In the genomic region with DNA sequence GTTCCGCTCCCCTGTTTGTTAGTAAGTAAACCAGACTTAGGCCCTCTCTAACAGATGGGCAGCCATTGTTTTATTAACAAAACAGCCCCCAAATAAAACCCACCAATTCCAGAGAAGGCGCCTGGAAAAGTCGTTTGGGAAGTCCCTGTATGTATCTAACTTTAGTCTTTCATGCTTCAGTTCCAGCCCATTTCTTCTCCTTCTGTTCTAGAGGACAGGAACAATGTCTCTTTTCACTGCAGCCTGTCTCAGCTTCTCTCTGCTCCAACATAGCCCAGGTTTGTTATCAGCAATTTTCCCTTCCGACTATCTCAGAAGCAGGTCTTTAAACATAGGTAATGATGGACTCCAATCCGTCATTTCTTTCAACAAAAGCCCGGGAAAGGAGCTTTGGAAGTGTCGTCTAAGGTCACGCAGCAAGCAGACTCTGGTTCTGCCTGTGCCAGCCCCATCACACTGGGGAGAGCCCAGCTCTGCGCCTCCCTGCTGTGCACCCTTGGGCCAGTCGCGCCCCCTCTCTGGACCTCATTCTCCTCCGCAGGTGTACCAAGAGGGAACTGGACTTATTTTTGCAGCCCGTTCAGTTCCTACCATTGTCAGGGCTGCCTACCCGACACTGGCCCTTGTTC, we compare ENCODE assay signal across 8 cellular contexts. TPM values are rescaled to one million over a fixed set of nuclear protein-coding genes. Genes with fewer than 3 reads are reported as not detected.
A peak's percentile ranks its signal among the peaks of the same experiment; 100 is the strongest.
DNase-seq lines count a peak whose midpoint lies in the region; ATAC-seq and TF ChIP-seq lines count a peak whose summit lies in the region.

No MANE protein-coding gene starts in this region.

- H3K27me3 ChIP-seq in ACC112 (ENCODE audit: insufficient read depth, low read length) (no peaks in the 10 kb centered on the region), breast epithelium (no peaks in the 10 kb centered on the region), mucosa of stomach (ENCODE audit: control insufficient read depth, insufficient read depth, low read length) (no peaks in the 10 kb centered on the region)

- peak; percentile 26 for ATAC-seq in HG03439 (IDR thresholded peaks at IDR 0.05; ENCODE audit: unreplicated experiment)
- ATAC-seq in GM21723 (IDR thresholded peaks at IDR 0.05; ENCODE audit: unreplicated experiment) = no peak

- H3K27ac ChIP-seq in ACC112 (ENCODE audit: low read depth, low read length) (no peak overlapping the region), breast epithelium (peak overlapping the region; percentile 93 to 95)

- no peak for TF ChIP-seq POLR2A in breast epithelium (IDR thresholded peaks at IDR 0.05)

- intact Hi-C loops in breast epithelium (cut with DNase I; ENCODE audit: low total_unique reads) = loop anchor here (10.0 kb wide), 1 partner anchor 477 kb away; no protein-coding TSS in a partner anchor

- no peaks in the 10 kb centered on the region for H3K9me3 ChIP-seq in breast epithelium
- H3K9me3 ChIP-seq in mucosa of stomach (ENCODE audit: control insufficient read depth, low read length) = no peaks in the 10 kb centered on the region

- H3K4me1 ChIP-seq in ACC112 (ENCODE audit: control insufficient read depth, insufficient read depth, low read length, unreplicated experiment) (no peaks in the 10 kb centered on the region), breast epithelium (peaks cover 6 to 20% of the 10 kb centered on the region in 2 donors), mucosa of stomach (ENCODE audit: control insufficient read depth, insufficient read depth, low read length) (peaks cover 34% of the 10 kb centered on the region)

- peak overlapping the region; percentile 90 for H3K4me3 ChIP-seq in ACC112 (ENCODE audit: low read depth, low read length)
- H3K4me3 ChIP-seq in breast epithelium = peak overlapping the region; percentile 73 to 87 (median 86)
- peak overlapping the region; percentile 62 for H3K4me3 ChIP-seq in mucosa of stomach (ENCODE audit: low read length)

- H3K36me3 ChIP-seq in ACC112 (ENCODE audit: insufficient read depth, low read length) = no peaks in the 10 kb centered on the region
- no peaks in the 10 kb centered on the region for H3K36me3 ChIP-seq in breast epithelium
- H3K36me3 ChIP-seq in mucosa of stomach (ENCODE audit: control insufficient read depth, insufficient read depth, low read length) = no peaks in the 10 kb centered on the region

- peak overlapping the region; percentile 74 for H3K9ac ChIP-seq in mucosa of stomach (ENCODE audit: low read length)

- no peak for DNase-seq in breast epithelium (ENCODE audit: low spot score in 2 of 2)
- no peak for DNase-seq in HK-2 (ENCODE audit: unreplicated experiment)
- no peak for DNase-seq in retina
- DNase-seq in NCI-H1694 (lab: John Stamatoyannopoulos, UW) = no peak

- TF ChIP-seq CTCF in breast epithelium (IDR thresholded peaks at IDR 0.05) = no peak

- H3K79me2 ChIP-seq in ACC112 (ENCODE audit: control insufficient read depth, insufficient read depth, low read length, unreplicated experiment) = no peaks in the 10 kb centered on the region

- H2AFZ ChIP-seq in ACC112 (ENCODE audit: low read length, unreplicated experiment) = no peak overlapping the region

RNA-seq across cellular contexts. Expression of a gene that starts 9.6 kb away (rescaled TPM):
- total RNA-seq in breast epithelium = 10 to 100 TPM; 20.1 to 52.0 (median 35.7) TPM
